35 cellular contexts compared by ENCODE assay signal in the genomic region with DNA sequence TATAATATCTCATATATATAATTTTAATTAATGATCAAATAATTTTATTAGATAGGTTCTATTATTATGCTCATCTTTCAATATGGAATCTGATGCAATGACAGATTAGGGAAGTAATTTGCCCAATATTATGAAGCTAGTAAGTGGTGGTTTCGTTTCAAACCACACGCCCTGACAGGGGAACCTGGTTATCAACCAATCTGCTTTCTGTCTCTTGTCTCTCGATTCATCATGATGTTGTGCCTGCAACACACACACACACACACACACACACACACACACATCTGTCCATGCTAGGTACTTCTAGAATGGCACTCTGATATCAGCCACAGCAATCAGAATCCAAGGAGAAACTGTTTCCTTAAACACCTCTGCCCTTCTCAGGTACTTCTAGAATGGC.
"Had no signal": no experiment of that assay in that cellular context is flagged by ENCODE, and none has a peak within 500 bp of the region (broad histone marks: within the 10 kb centered on the region; RNA-seq: fewer than 3 reads in every experiment).

No MANE protein-coding gene starts in this region.

- H3K4me1 Mint-ChIP-seq: activated CD4-positive, alpha-beta memory T cell treated with anti-CD3 and anti-CD28 coated beads, Interleukin-2, amount 10 ng/mL, durations not matched to agents 7 days and 5 days; activated CD4-positive, alpha-beta T cell treated with anti-CD3 and anti-CD28 coated beads, Interleukin-2, amount 10 ng/mL, durations not matched to agents 7 days and 5 days; activated naive CD4-positive, alpha-beta T cell treated with anti-CD3 and anti-CD28 coated beads, Interleukin-2, amount 10 ng/mL, durations not matched to agents 7 days and 5 days; activated naive CD8-positive, alpha-beta T cell treated with anti-CD3 and anti-CD28 coated beads, Interleukin-2, amount 10 ng/mL, durations not matched to agents 7 days and 5 days; natural killer cell; stimulated activated naive CD8-positive, alpha-beta T cell treated with anti-CD3 and anti-CD28 coated beads, Interleukin-15, amount 100 ng/mL, for 72 hours; WTC11 had no signal

- DNase-seq: activated CD4-positive, alpha-beta memory T cell treated with anti-CD3 and anti-CD28 coated beads, Interleukin-2, amount 10 ng/mL, durations not matched to agents 7 days and 5 days; activated CD4-positive, alpha-beta T cell treated with anti-CD3 and anti-CD28 coated beads for 1 hour; activated CD4-positive, alpha-beta T cell treated with anti-CD3 and anti-CD28 coated beads, Interleukin-2, amount 10 ng/mL, durations not matched to agents 7 days and 5 days; activated CD8-positive, alpha-beta memory T cell treated with anti-CD3 and anti-CD28 coated beads, Interleukin-2, amount 50 U/mL, for 48 hours; activated gamma-delta T cell; activated naive CD4-positive, alpha-beta T cell treated with anti-CD3 and anti-CD28 coated beads, Interleukin-2, amount 10 ng/mL, durations not matched to agents 7 days and 5 days; activated naive CD8-positive, alpha-beta T cell treated with anti-CD3 and anti-CD28 coated beads, Interleukin-2, amount 10 ng/mL, durations not matched to agents 7 days and 5 days; activated T-cell treated with anti-CD3 and anti-CD28 coated beads, Interleukin-2, amount 50 U/mL, for 24 hours; cerebellar nuclear complex; colonic mucosa; effector CD8-positive, alpha-beta T cell; esophagus squamous epithelium; foreskin melanocyte; heart right ventricle; kidney glomerular epithelial cell; left lung; mesendoderm; natural killer cell; ovary; retina; stimulated activated CD4-positive, alpha-beta T cell treated with anti-CD3 and anti-CD28 coated beads, Interleukin-12 subunit alpha, Interleukin-12 subunit beta, amount 100 ng/mL, for 4 hours; stimulated activated CD4-positive, alpha-beta T cell treated with anti-CD3 and anti-CD28 coated beads, Interleukin-4, amount 100 ng/mL, for 1 hour; stimulated activated naive CD8-positive, alpha-beta T cell treated with anti-CD3 and anti-CD28 coated beads, Interleukin-15, amount 100 ng/mL, for 72 hours; substantia nigra; uterus had no signal

- H3K36me3 Mint-ChIP-seq: activated naive CD4-positive, alpha-beta T cell treated with anti-CD3 and anti-CD28 coated beads, Interleukin-2, amount 10 ng/mL, durations not matched to agents 7 days and 5 days; activated naive CD8-positive, alpha-beta T cell treated with anti-CD3 and anti-CD28 coated beads, Interleukin-2, amount 10 ng/mL, durations not matched to agents 7 days and 5 days; brain; natural killer cell; type B pancreatic cell; WTC11 had no signal

- H3K27ac ChIP-seq: ascending aorta, cardiac muscle cell, colonic mucosa, epithelial cell of prostate, esophagus squamous epithelium, heart right ventricle, left lung, ovary, prostate gland, skin epidermis, uterus had no signal

- H3K9me3 Mint-ChIP-seq: activated CD4-positive, alpha-beta memory T cell treated with anti-CD3 and anti-CD28 coated beads, Interleukin-2, amount 10 ng/mL, durations not matched to agents 7 days and 5 days; activated CD4-positive, alpha-beta T cell treated with anti-CD3 and anti-CD28 coated beads, Interleukin-2, amount 10 ng/mL, durations not matched to agents 7 days and 5 days; activated naive CD4-positive, alpha-beta T cell treated with anti-CD3 and anti-CD28 coated beads, Interleukin-2, amount 10 ng/mL, durations not matched to agents 7 days and 5 days; activated naive CD8-positive, alpha-beta T cell treated with anti-CD3 and anti-CD28 coated beads, Interleukin-2, amount 10 ng/mL, durations not matched to agents 7 days and 5 days; activated T-cell treated with anti-CD3 and anti-CD28 coated beads, Interleukin-2, amount 50 U/mL, for 24 hours; stimulated activated naive CD8-positive, alpha-beta T cell treated with anti-CD3 and anti-CD28 coated beads, Interleukin-15, amount 100 ng/mL, for 72 hours; WTC11 had no signal

- H3K27me3 ChIP-seq: ascending aorta, cardiac muscle cell, colonic mucosa, esophagus squamous epithelium, heart right ventricle, left lung, ovary, uterus had no signal

- H3K27me3 Mint-ChIP-seq: activated CD4-positive, alpha-beta memory T cell treated with anti-CD3 and anti-CD28 coated beads, Interleukin-2, amount 10 ng/mL, durations not matched to agents 7 days and 5 days; activated naive CD4-positive, alpha-beta T cell treated with anti-CD3 and anti-CD28 coated beads, Interleukin-2, amount 10 ng/mL, durations not matched to agents 7 days and 5 days; activated naive CD8-positive, alpha-beta T cell treated with anti-CD3 and anti-CD28 coated beads, Interleukin-2, amount 10 ng/mL, durations not matched to agents 7 days and 5 days; activated T-cell treated with anti-CD3 and anti-CD28 coated beads, Interleukin-2, amount 50 U/mL, for 24 hours; stimulated activated naive CD8-positive, alpha-beta T cell treated with anti-CD3 and anti-CD28 coated beads, Interleukin-15, amount 100 ng/mL, for 72 hours; type B pancreatic cell had no signal

- H3K9me3 ChIP-seq: ascending aorta, colonic mucosa, esophagus squamous epithelium, heart right ventricle, left lung, ovary, prostate gland, uterus had no signal

- H3K4me3 Mint-ChIP-seq: activated CD4-positive, alpha-beta memory T cell treated with anti-CD3 and anti-CD28 coated beads, Interleukin-2, amount 10 ng/mL, durations not matched to agents 7 days and 5 days; activated CD4-positive, alpha-beta T cell treated with anti-CD3 and anti-CD28 coated beads, Interleukin-2, amount 10 ng/mL, durations not matched to agents 7 days and 5 days; activated naive CD4-positive, alpha-beta T cell treated with anti-CD3 and anti-CD28 coated beads, Interleukin-2, amount 10 ng/mL, durations not matched to agents 7 days and 5 days; activated naive CD8-positive, alpha-beta T cell treated with anti-CD3 and anti-CD28 coated beads, Interleukin-2, amount 10 ng/mL, durations not matched to agents 7 days and 5 days; activated T-cell treated with anti-CD3 and anti-CD28 coated beads, Interleukin-2, amount 50 U/mL, for 24 hours; brain; natural killer cell; stimulated activated naive CD8-positive, alpha-beta T cell treated with anti-CD3 and anti-CD28 coated beads, Interleukin-15, amount 100 ng/mL, for 72 hours; type B pancreatic cell; WTC11 had no signal

- H3K4me1 ChIP-seq: ascending aorta, colonic mucosa, esophagus squamous epithelium, heart right ventricle, left lung, prostate gland, uterus had no signal

- H3K4me3 ChIP-seq: ascending aorta, cardiac muscle cell, colonic mucosa, esophagus squamous epithelium, heart right ventricle, left lung, lung, ovary, prostate gland, skin epidermis, uterus had no signal

- H3K27ac Mint-ChIP-seq: activated CD4-positive, alpha-beta memory T cell treated with anti-CD3 and anti-CD28 coated beads, Interleukin-2, amount 10 ng/mL, durations not matched to agents 7 days and 5 days; activated CD4-positive, alpha-beta T cell treated with anti-CD3 and anti-CD28 coated beads, Interleukin-2, amount 10 ng/mL, durations not matched to agents 7 days and 5 days; activated naive CD4-positive, alpha-beta T cell treated with anti-CD3 and anti-CD28 coated beads, Interleukin-2, amount 10 ng/mL, durations not matched to agents 7 days and 5 days; activated naive CD8-positive, alpha-beta T cell treated with anti-CD3 and anti-CD28 coated beads, Interleukin-2, amount 10 ng/mL, durations not matched to agents 7 days and 5 days; activated T-cell treated with anti-CD3 and anti-CD28 coated beads, Interleukin-2, amount 50 U/mL, for 24 hours; brain; natural killer cell; stimulated activated naive CD8-positive, alpha-beta T cell treated with anti-CD3 and anti-CD28 coated beads, Interleukin-15, amount 100 ng/mL, for 72 hours; type B pancreatic cell; WTC11 had no signal

- ATAC-seq: heart right ventricle; left lung; natural killer cell; sciatic nerve; stimulated activated naive CD8-positive, alpha-beta T cell treated with anti-CD3 and anti-CD28 coated beads, Interleukin-15, amount 100 ng/mL, for 72 hours; WTC11 had no signal

- H3K36me3 ChIP-seq: ascending aorta, cardiac muscle cell, colonic mucosa, esophagus squamous epithelium, heart right ventricle, left lung, ovary, prostate gland, uterus had no signal
